Comparison of ENCODE assay signal across 1 cellular context in the genomic region with DNA sequence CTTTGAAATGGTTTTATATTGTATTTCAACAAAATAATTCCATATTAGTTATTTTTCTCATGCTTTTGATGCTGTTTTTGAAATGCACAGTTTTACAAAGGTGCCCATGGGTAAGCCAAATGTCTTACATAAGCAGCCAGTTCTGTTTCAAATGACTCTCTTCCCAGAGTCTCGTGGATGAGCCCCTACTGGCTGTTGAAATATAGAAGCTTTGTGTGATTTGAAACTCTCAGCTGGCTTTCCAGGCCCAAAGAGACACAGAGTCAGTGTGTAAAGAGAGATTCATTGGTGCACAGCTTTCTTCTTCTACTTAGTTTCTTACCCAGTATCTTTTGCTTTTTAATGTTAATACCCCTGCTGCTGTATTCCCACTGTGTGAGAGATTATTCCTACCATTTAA.
TF ChIP-seq lines count a peak whose summit lies in the region.

No MANE protein-coding gene starts in this region.

TF ChIP-seq in GM23338, 12 proteins besides CTCF, POLR2A, EP300 and RAD21 (continued from another document):
- TF ChIP-seq, protein P1, sequence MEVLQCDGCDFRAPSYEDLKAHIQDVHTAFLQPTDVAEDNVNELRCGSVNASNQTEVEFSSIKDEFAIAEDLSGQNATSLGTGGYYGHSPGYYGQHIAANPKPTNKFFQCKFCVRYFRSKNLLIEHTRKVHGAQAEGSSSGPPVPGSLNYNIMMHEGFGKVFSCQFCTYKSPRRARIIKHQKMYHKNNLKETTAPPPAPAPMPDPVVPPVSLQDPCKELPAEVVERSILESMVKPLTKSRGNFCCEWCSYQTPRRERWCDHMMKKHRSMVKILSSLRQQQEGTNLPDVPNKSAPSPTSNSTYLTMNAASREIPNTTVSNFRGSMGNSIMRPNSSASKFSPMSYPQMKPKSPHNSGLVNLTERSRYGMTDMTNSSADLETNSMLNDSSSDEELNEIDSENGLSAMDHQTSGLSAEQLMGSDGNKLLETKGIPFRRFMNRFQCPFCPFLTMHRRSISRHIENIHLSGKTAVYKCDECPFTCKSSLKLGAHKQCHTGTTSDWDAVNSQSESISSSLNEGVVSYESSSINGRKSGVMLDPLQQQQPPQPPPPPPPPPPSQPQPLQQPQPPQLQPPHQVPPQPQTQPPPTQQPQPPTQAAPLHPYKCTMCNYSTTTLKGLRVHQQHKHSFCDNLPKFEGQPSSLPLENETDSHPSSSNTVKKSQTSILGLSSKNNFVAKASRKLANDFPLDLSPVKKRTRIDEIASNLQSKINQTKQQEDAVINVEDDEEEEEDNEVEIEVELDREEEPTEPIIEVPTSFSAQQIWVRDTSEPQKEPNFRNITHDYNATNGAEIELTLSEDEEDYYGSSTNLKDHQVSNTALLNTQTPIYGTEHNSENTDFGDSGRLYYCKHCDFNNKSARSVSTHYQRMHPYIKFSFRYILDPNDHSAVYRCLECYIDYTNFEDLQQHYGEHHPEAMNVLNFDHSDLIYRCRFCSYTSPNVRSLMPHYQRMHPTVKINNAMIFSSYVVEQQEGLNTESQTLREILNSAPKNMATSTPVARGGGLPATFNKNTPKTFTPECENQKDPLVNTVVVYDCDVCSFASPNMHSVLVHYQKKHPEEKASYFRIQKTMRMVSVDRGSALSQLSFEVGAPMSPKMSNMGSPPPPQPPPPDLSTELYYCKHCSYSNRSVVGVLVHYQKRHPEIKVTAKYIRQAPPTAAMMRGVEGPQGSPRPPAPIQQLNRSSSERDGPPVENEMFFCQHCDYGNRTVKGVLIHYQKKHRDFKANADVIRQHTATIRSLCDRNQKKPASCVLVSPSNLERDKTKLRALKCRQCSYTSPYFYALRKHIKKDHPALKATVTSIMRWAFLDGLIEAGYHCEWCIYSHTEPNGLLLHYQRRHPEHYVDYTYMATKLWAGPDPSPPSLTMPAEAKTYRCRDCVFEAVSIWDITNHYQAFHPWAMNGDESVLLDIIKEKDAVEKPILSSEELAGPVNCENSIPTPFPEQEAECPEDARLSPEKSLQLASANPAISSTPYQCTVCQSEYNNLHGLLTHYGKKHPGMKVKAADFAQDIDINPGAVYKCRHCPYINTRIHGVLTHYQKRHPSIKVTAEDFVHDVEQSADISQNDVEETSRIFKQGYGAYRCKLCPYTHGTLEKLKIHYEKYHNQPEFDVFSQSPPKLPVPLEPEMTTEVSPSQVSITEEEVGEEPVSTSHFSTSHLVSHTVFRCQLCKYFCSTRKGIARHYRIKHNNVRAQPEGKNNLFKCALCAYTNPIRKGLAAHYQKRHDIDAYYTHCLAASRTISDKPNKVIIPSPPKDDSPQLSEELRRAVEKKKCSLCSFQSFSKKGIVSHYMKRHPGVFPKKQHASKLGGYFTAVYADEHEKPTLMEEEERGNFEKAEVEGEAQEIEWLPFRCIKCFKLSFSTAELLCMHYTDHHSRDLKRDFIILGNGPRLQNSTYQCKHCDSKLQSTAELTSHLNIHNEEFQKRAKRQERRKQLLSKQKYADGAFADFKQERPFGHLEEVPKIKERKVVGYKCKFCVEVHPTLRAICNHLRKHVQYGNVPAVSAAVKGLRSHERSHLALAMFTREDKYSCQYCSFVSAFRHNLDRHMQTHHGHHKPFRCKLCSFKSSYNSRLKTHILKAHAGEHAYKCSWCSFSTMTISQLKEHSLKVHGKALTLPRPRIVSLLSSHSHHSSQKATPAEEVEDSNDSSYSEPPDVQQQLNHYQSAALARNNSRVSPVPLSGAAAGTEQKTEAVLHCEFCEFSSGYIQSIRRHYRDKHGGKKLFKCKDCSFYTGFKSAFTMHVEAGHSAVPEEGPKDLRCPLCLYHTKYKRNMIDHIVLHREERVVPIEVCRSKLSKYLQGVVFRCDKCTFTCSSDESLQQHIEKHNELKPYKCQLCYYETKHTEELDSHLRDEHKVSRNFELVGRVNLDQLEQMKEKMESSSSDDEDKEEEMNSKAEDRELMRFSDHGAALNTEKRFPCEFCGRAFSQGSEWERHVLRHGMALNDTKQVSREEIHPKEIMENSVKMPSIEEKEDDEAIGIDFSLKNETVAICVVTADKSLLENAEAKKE (CRISPR knock-in tag; IDR thresholded peaks at IDR 0.05), result no peak
- no peak for TF ChIP-seq NANOG (IDR thresholded peaks at IDR 0.05; ENCODE audit: borderline replicate concordance)
